In genomic region chr10:109178576-109178975, GRCh38 we compare ENCODE assay signal across 17 cellular contexts.
DNase-seq lines count a peak whose midpoint lies in the region; TF ChIP-seq lines count a peak whose summit lies in the region.
"Had no signal": no experiment of that assay in that cellular context is flagged by ENCODE, and none has a peak within 500 bp of the region (broad histone marks: within the 10 kb centered on the region; RNA-seq: fewer than 3 reads in every experiment).

No MANE protein-coding gene starts in this region.

- H3K4me3 Mint-ChIP-seq in nephron (no peak overlapping the region), Calu3 (ENCODE audit: low read depth, unreplicated experiment) (no peak overlapping the region)
- H3K4me3 Mint-ChIP-seq: CD8-positive, alpha-beta T cell; H9 had no signal

- TF ChIP-seq POLR2A in uterus (IDR thresholded peaks at IDR 0.05): no peak

- H3K9me3 Mint-ChIP-seq in nephron (peaks cover 8% of the 10 kb centered on the region), Calu3 (ENCODE audit: low read depth, unreplicated experiment) (peaks cover 9% of the 10 kb centered on the region)

- H3K27me3 ChIP-seq in colonic mucosa (no peaks in the 10 kb centered on the region), uterus (no peaks in the 10 kb centered on the region)
- H3K27me3 ChIP-seq: BLaER1 had no signal

- intact Hi-C loops in Calu3 (cut with micrococcal nuclease; ENCODE audit: unreplicated experiment) (no loop called here), colonic mucosa (cut with DNase I) (no loop called here), uterus (cut with DNase I; ENCODE audit: low total_unique reads) (no loop called here)

- H3K27ac Mint-ChIP-seq in nephron (peak overlapping the region; percentile 58 to 74 (median 58)), Calu3 (ENCODE audit: unreplicated experiment) (no peak overlapping the region)
- H3K27ac Mint-ChIP-seq: CD8-positive, alpha-beta T cell; H9 had no signal

- no peak overlapping the region for H3K9ac ChIP-seq in colonic mucosa (ENCODE audit: low read depth in 2 of 2, low read length in 2 of 2)
- H3K9ac ChIP-seq: BLaER1 had no signal

- BruUV-seq in Calu3 (replicated peaks; lab: Mats Ljungman, UMichigan): no TSS peak

- CTCF ChIA-PET in Calu3 (lab: Charles Lee): interaction anchor here (0.6 kb wide), 1 partner anchor 9 kb away, joined by 5 read pairs; no protein-coding TSS in a partner anchor

- H3K9me3 ChIP-seq in colonic mucosa (no peaks in the 10 kb centered on the region), uterus (peaks cover 0 to 1% of the 10 kb centered on the region in 2 donors)
- H3K9me3 ChIP-seq: A549 had no signal

- H3K36me3 Mint-ChIP-seq in nephron (ENCODE audit: low read depth): no peaks in the 10 kb centered on the region
- no peaks in the 10 kb centered on the region for H3K36me3 Mint-ChIP-seq in Calu3 (ENCODE audit: insufficient read depth, unreplicated experiment)
- H3K36me3 Mint-ChIP-seq: CD8-positive, alpha-beta T cell had no signal

- H3K27ac ChIP-seq in colonic mucosa: no peak overlapping the region
- no peak overlapping the region for H3K27ac ChIP-seq in uterus
- H3K27ac ChIP-seq: 22Rv1, A549, BLaER1 had no signal

- H3K4me1 ChIP-seq in colonic mucosa: no peaks in the 10 kb centered on the region
- H3K4me1 ChIP-seq in uterus: no peaks in the 10 kb centered on the region
- H3K4me1 ChIP-seq: A549, BLaER1 had no signal

- H3K36me3 ChIP-seq in colonic mucosa (no peaks in the 10 kb centered on the region), uterus (no peaks in the 10 kb centered on the region)
- H3K36me3 ChIP-seq: BLaER1 had no signal

- H3K27me3 Mint-ChIP-seq in nephron (ENCODE audit: low read depth) (no peaks in the 10 kb centered on the region), Calu3 (ENCODE audit: unreplicated experiment) (no peaks in the 10 kb centered on the region)

- no peak overlapping the region for H3K4me3 ChIP-seq in colonic mucosa
- H3K4me3 ChIP-seq in uterus: no peak overlapping the region
- H3K4me3 ChIP-seq: A549, BLaER1, GM12878 had no signal

- TF ChIP-seq CTCF in nephron (IDR thresholded peaks at IDR 0.05; ENCODE audit: unreplicated experiment in 3 of 3): no peak
- TF ChIP-seq CTCF in Calu3 (IDR thresholded peaks at IDR 0.05; ENCODE audit: unreplicated experiment): no peak
- no peak for TF ChIP-seq CTCF in colonic mucosa (IDR thresholded peaks at IDR 0.05)
- no peak for TF ChIP-seq CTCF in uterus (IDR thresholded peaks at IDR 0.05)

- H3K4me1 Mint-ChIP-seq in nephron: peaks cover 25% of the 10 kb centered on the region
- no peaks in the 10 kb centered on the region for H3K4me1 Mint-ChIP-seq in Calu3 (ENCODE audit: low read depth, unreplicated experiment)
- H3K4me1 Mint-ChIP-seq: H9 had no signal

- peak; percentile 27 for DNase-seq in DMS 273 (lab: John Stamatoyannopoulos, UW; ENCODE audit: unreplicated experiment)
- no peak for DNase-seq in DMS 273 treated with DMSO at 0.1 percent for 48 hours (lab: John Stamatoyannopoulos, UW)
- DNase-seq in fibroblast of peridontal ligament (ENCODE audit: extremely low read depth): peak; percentile 45
- DNase-seq in Calu3: no peak
- no peak for DNase-seq in colonic mucosa
- no peak for DNase-seq in uterus
- DNase-seq: CD8-positive, alpha-beta T cell; DMS153; DMS79; GDM1; H9; KG1 had no signal

Comparison
In these comparisons a context has a peak if more than half of its experiments do, and no peak if none do; other contexts are left out.
1. DNase-seq: peak in DMS 273 (single experiment) and fibroblast of peridontal ligament (single experiment); none in DMS 273 treated with DMSO at 0.1 percent for 48 hours (single experiment), Calu3 (single experiment), colonic mucosa (single experiment) and uterus (0 of 2).